Comparison of ENCODE assay signal across 1 cellular context in the genomic region with DNA sequence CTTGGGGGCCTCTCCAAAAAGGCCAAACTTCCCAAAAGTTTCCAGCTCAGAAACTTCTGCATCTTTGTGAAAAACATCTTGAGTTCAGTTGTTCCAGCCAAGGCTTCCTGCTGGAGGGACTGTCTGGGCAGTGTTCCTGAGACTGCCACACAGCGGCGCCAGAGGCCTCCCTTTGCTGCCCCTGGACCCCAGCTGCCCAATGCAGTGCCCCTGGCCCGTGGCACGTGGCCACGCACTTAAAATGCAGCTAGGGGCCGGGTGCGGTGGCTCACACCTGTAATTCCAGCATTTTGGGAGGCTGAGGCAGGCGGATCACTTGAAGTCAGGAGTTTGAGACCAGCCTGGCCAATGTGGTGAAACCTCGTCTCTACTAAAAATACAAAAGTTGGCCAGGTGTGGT.
TF ChIP-seq lines count a peak whose summit lies in the region.

No MANE protein-coding gene starts in this region.

TF ChIP-seq in K562, 482 proteins besides CTCF, POLR2A, EP300 and RAD21:
- TF ChIP-seq, protein P1, sequence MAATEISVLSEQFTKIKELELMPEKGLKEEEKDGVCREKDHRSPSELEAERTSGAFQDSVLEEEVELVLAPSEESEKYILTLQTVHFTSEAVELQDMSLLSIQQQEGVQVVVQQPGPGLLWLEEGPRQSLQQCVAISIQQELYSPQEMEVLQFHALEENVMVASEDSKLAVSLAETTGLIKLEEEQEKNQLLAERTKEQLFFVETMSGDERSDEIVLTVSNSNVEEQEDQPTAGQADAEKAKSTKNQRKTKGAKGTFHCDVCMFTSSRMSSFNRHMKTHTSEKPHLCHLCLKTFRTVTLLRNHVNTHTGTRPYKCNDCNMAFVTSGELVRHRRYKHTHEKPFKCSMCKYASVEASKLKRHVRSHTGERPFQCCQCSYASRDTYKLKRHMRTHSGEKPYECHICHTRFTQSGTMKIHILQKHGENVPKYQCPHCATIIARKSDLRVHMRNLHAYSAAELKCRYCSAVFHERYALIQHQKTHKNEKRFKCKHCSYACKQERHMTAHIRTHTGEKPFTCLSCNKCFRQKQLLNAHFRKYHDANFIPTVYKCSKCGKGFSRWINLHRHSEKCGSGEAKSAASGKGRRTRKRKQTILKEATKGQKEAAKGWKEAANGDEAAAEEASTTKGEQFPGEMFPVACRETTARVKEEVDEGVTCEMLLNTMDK (IDR thresholded peaks at IDR 0.05; ENCODE audit: borderline replicate concordance, insufficient read depth, low read depth, low read length, poor library complexity, severe bottlenecking) = peak; percentile 19
- TF ChIP-seq, protein P2, sequence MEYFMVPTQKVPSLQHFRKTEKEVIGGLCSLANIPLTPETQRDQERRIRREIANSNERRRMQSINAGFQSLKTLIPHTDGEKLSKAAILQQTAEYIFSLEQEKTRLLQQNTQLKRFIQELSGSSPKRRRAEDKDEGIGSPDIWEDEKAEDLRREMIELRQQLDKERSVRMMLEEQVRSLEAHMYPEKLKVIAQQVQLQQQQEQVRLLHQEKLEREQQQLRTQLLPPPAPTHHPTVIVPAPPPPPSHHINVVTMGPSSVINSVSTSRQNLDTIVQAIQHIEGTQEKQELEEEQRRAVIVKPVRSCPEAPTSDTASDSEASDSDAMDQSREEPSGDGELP (CRISPR knock-in tag; IDR thresholded peaks at IDR 0.05; ENCODE audit: borderline replicate concordance) = peak; percentile 34; the same call in 1 of the 2 replicates
- 0 out of 2 replicates have a peak, but pooled peaks have one; percentile 20 for TF ChIP-seq L3MBTL2 (IDR thresholded peaks at IDR 0.05)
- TF ChIP-seq BHLHE40 (IDR thresholded peaks at IDR 0.05; ENCODE audit: low read length) = peak; percentile 34; the same call in 1 of the 2 replicates
- peak; percentile 22; the same call in 1 of the 2 replicates for TF ChIP-seq ARID2 (IDR thresholded peaks at IDR 0.05)
- TF ChIP-seq SMC3 (conservative IDR thresholded peaks at IDR 0.05; ENCODE audit: insufficient read depth, low read depth, low read length) = 0 out of 2 replicates have a peak, but pooled peaks have one; percentile 34
- 0 out of 2 replicates have a peak, but pooled peaks have one; percentile 26 for TF ChIP-seq RB1 (IDR thresholded peaks at IDR 0.05; ENCODE audit: low read depth)
- peak; percentile 79; the same call in 1 of the 2 replicates for TF ChIP-seq STAG1 (CRISPR knock-in tag; IDR thresholded peaks at IDR 0.05; ENCODE audit: borderline replicate concordance)
- TF ChIP-seq, protein P3, sequence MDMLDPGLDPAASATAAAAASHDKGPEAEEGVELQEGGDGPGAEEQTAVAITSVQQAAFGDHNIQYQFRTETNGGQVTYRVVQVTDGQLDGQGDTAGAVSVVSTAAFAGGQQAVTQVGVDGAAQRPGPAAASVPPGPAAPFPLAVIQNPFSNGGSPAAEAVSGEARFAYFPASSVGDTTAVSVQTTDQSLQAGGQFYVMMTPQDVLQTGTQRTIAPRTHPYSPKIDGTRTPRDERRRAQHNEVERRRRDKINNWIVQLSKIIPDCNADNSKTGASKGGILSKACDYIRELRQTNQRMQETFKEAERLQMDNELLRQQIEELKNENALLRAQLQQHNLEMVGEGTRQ (CRISPR knock-in tag; IDR thresholded peaks at IDR 0.05) = peak; percentile 16; the same call in 1 of the 2 replicates
- TF ChIP-seq SMARCA5 (IDR thresholded peaks at IDR 0.05) = peak; percentile 70; the same call in 1 of the 2 replicates
